8 cellular contexts compared by ENCODE assay signal in genomic region chr6:14635933-14636599, GRCh38.
DNase-seq lines count a peak whose midpoint lies in the region; ATAC-seq lines count a peak whose summit lies in the region.
"Had no signal": no experiment of that assay in that cellular context is flagged by ENCODE, and none has a peak within 500 bp of the region (broad histone marks: within the 10 kb centered on the region; RNA-seq: fewer than 3 reads in every experiment).

No MANE protein-coding gene starts in this region.

- H3K27ac Mint-ChIP-seq in T-helper 17 cell, result peak overlapping the region; percentile 87
- H3K27ac Mint-ChIP-seq in naive thymus-derived CD8-positive, alpha-beta T cell, result peak overlapping the region in 9 of 10 donors; percentile 32 to 91 (median 83)

- in situ Hi-C loops in G401 (cut with HindIII; ENCODE audit: low sequenced_read_pairs), result no loop called here

- H3K9me3 ChIP-seq in T-helper 17 cell (ENCODE audit: control insufficient read depth, low read length, poor library complexity, severe bottlenecking), result no peaks in the 10 kb centered on the region
- H3K9me3 ChIP-seq: suprapubic skin had no signal

- no peaks in the 10 kb centered on the region for H3K27me3 Mint-ChIP-seq in T-helper 17 cell
- H3K27me3 Mint-ChIP-seq in naive thymus-derived CD8-positive, alpha-beta T cell, result peaks cover 0 to 14% (median 6%) of the 10 kb centered on the region in 5 donors

- peaks cover 43% of the 10 kb centered on the region for H3K4me1 Mint-ChIP-seq in T-helper 17 cell
- H3K4me1 Mint-ChIP-seq in naive thymus-derived CD8-positive, alpha-beta T cell, result peaks cover 26 to 77% (median 44%) of the 10 kb centered on the region in 4 donors

- H3K9me3 Mint-ChIP-seq in naive thymus-derived CD8-positive, alpha-beta T cell, result no peaks in the 10 kb centered on the region

- peak overlapping the region; percentile 83 for H3K4me3 Mint-ChIP-seq in T-helper 17 cell
- H3K4me3 Mint-ChIP-seq in naive thymus-derived CD8-positive, alpha-beta T cell, result peak overlapping the region; percentile 30 to 81 (median 74)

- peaks cover 3% of the 10 kb centered on the region for H3K36me3 Mint-ChIP-seq in T-helper 17 cell (ENCODE audit: low read depth)
- no peaks in the 10 kb centered on the region for H3K36me3 Mint-ChIP-seq in naive thymus-derived CD8-positive, alpha-beta T cell

- ATAC-seq in GM18508 (IDR thresholded peaks at IDR 0.05; ENCODE audit: insufficient read depth, unreplicated experiment), result peak; percentile 48
- peak; percentile 51 for ATAC-seq in HG02623 (IDR thresholded peaks at IDR 0.05; ENCODE audit: unreplicated experiment)
- ATAC-seq in T-helper 17 cell, result peak; percentile 78
- peak; percentile 56 to 68 for ATAC-seq in naive thymus-derived CD8-positive, alpha-beta T cell
- ATAC-seq in GM21526 (IDR thresholded peaks at IDR 0.05; ENCODE audit: low FRiP score, unreplicated experiment), result no peak

- DNase-seq in T-helper 17 cell (no peak), G401 (ENCODE audit: low spot score) (no peak), SIG-M5 treated with dmso at 0.1 percent for 504 hours (lab: John Stamatoyannopoulos, UW; ENCODE audit: unreplicated experiment) (no peak)
- DNase-seq in naive thymus-derived CD8-positive, alpha-beta T cell, result peak in 4 of 10 donors; percentile 25 to 33 (median 32)

- POLR2A ChIA-PET in naive thymus-derived CD8-positive, alpha-beta T cell (lab: Charles Lee), result interaction anchor here (0.9 kb wide), 1 partner anchor 360 kb away, joined by 3 read pairs; no protein-coding TSS in a partner anchor
